In the genomic region with DNA sequence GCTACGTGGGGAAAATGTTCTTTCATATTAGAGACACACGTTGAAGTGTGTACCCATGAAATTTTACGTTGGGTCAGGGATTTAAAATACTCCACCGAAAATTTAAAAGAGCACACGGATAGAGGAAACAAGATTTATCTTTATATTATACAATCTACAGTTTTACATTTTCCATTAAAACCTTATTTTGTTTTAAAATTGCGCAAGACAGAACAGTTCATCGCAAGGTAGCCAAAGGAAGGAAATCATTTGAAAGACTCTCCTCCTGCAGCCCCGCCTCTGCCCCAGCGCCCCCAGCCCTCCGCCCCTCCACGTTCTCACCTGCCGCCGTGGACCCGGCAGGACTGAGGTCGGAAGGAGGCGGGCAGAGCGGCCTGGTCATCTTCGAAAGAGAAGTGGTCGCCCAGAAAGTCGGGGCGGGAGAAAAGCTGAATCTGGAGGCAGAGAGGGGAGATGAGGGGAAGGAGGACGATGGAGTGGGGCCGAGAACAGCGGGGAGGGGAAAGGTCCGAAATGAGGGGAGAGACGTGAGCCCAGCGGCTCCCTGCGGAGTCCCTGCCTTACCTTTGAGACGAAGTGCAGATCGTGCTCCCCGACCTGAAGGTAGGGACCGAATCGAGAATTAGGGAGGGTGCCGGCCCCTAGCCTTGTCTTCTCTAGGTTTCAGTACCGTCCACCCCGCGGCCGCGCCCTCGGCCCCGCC, we compare ENCODE assay signal across 9 cellular contexts. TPM values are rescaled to one million over a fixed set of nuclear protein-coding genes. Genes with fewer than 3 reads are reported as not detected.
DNase-seq lines count a peak whose midpoint lies in the region; ATAC-seq, FAIRE-seq and TF ChIP-seq lines count a peak whose summit lies in the region.
"Had no signal": no experiment of that assay in that cellular context is flagged by ENCODE, and none has a peak within 500 bp of the region (broad histone marks: within the 10 kb centered on the region; RNA-seq: fewer than 3 reads in every experiment).

No MANE protein-coding gene starts in this region.

- no peaks in the 10 kb centered on the region for H3K79me1 ChIP-seq in H1 (ENCODE audit: low read depth, low read length)

- H3K4me3 ChIP-seq in GM12875 (ENCODE audit: low read depth, low read length): peak overlapping the region; percentile 48
- peak overlapping the region; percentile 55 to 86 (median 68) for H3K4me3 ChIP-seq in H1 (ENCODE audit: extremely low read depth in 1 of 4, insufficient read depth in 2 of 4, low read depth in 3 of 4, low read length in 4 of 4)

- no peaks in the 10 kb centered on the region for H3K79me2 ChIP-seq in H1 (ENCODE audit: control insufficient read depth in 1 of 2, insufficient read depth in 2 of 2, low read length in 2 of 2)

- H3K18ac ChIP-seq in H1 (ENCODE audit: extremely low read depth, low read length): no peak overlapping the region; the same call in 1 of the 2 replicates

- H4K5ac ChIP-seq in H1 (ENCODE audit: insufficient read length, low read depth, low read length): peak overlapping the region; percentile 28

- H2BK120ac ChIP-seq in H1 (replicated peaks; ENCODE audit: low read depth, low read length): no peak overlapping the region

- peak overlapping the region; percentile 74; the same call in 1 of the 2 replicates for H3K27ac ChIP-seq in H1 (ENCODE audit: low read depth, low read length)

- H4K91ac ChIP-seq in H1 (replicated peaks; ENCODE audit: insufficient read length, low read length): no peak overlapping the region

- peaks cover 0 to 9% (median 6%) of the 10 kb centered on the region in 4 experiments; a peak in 6 of 8 replicates for H3K36me3 ChIP-seq in H1 (ENCODE audit: control insufficient read depth in 2 of 4, insufficient read depth in 4 of 4, low read length in 3 of 4)

- H3K9me3 Mint-ChIP-seq in neural crest cell: no peaks in the 10 kb centered on the region

- TF ChIP-seq EP300 in H1 (IDR thresholded peaks at IDR 0.05; ENCODE audit: borderline replicate concordance in 1 of 2, low read depth in 2 of 2, low read length in 2 of 2): no peak

- H3K9me3 ChIP-seq in H1 (ENCODE audit: insufficient read depth in 2 of 2, low read depth in 1 of 2, low read length in 1 of 2): no peaks in the 10 kb centered on the region

- no peak overlapping the region for H2AK5ac ChIP-seq in H1 (ENCODE audit: low read depth, low read length)

- no peak for ATAC-seq in GM19455 (IDR thresholded peaks at IDR 0.05; ENCODE audit: unreplicated experiment)

- no peak overlapping the region for H3K56ac ChIP-seq in H1 (replicated peaks; ENCODE audit: insufficient read length, low read depth, low read length)

- WGBS in H1 (ENCODE audit: extremely low coverage in 1 of 2, insufficient coverage in 1 of 2, insufficient read length in 1 of 2, insufficient replicate concordance in 2 of 2, low coverage in 1 of 2, low lambda C conversion rate in 2 of 2, missing lambda C conversion rate in 1 of 2), 2 experiments: 6% methylated on average over 30 of the region's 41 CpGs; no CpG with 5 or more reads in 1 of the 2 experiments

- H3K14ac ChIP-seq in H1 (ENCODE audit: insufficient read length): no peak overlapping the region

- H3K23ac ChIP-seq in H1 (ENCODE audit: insufficient read length): no peak overlapping the region

- DNase-seq in NCI-H2171 (lab: John Stamatoyannopoulos, UW) (peak; percentile 22), H1 (ENCODE audit: low read depth in 1 of 2, low spot score in 2 of 2) (no peak), neural crest cell (ENCODE audit: low read depth, low spot score) (no peak), NCI-H774 (lab: John Stamatoyannopoulos, UW) (no peak), HuH-7.5 (ENCODE audit: low spot score) (no peak), NCI-H1048 (lab: John Stamatoyannopoulos, UW) (no peak)

- peak overlapping the region; percentile 92 to 99 for H3K4me2 ChIP-seq in H1 (ENCODE audit: insufficient read depth in 1 of 2, low read depth in 2 of 2, low read length in 2 of 2)

- FAIRE-seq in H1 (lab: Jason Lieb, UNC): no peak

- H3K4me1 Mint-ChIP-seq in neural crest cell: peaks cover 21% of the 10 kb centered on the region

- TF ChIP-seq POLR2A in H1 (IDR thresholded peaks at IDR 0.05; ENCODE audit: control extremely low read depth in 1 of 2, low read depth in 2 of 2, low read length in 2 of 2): peak in 1 of 2 experiments; percentile 55; a peak in 1 of 3 replicates

- CTCF ChIA-PET in H1 (lab: Charles Lee; ENCODE audit: partially characterized antibody): interaction anchor here (0.6 to 57.0 kb wide), 8 partner anchors 10 to 527 kb away, joined by 3 to 1530 read pairs (median 4); a partner anchor contains a TSS

- H4K20me1 ChIP-seq in H1 (replicated peaks in 1 of 2; ENCODE audit: control insufficient read depth in 1 of 2, insufficient read depth in 2 of 2, low read length in 2 of 2): no peaks in the 10 kb centered on the region

- no peak overlapping the region for H2BK20ac ChIP-seq in H1 (ENCODE audit: low read length)

- H3K4me3 Mint-ChIP-seq in neural crest cell: peak overlapping the region; percentile 87

- H3K4me1 ChIP-seq in H1 (replicated peaks in 1 of 4; ENCODE audit: control insufficient read depth in 3 of 4, insufficient read depth in 4 of 4, low read length in 3 of 4): peaks cover 3 to 12% (median 6%) of the 10 kb centered on the region in 4 experiments

- peak overlapping the region; percentile 72; the same call in 1 of the 2 replicates for H2AFZ ChIP-seq in H1 (ENCODE audit: low read length)

- peaks cover 0 to 11% (median 5%) of the 10 kb centered on the region in 4 experiments; a peak in 5 of 7 replicates for H3K27me3 ChIP-seq in H1 (replicated peaks in 1 of 4; ENCODE audit: control insufficient read depth in 3 of 4, extremely low read depth in 1 of 4, insufficient read depth in 3 of 4, low read length in 3 of 4)

- peaks cover 16% of the 10 kb centered on the region for H3K27me3 Mint-ChIP-seq in neural crest cell (ENCODE audit: low read depth)

- H3K23me2 ChIP-seq in H1 (ENCODE audit: low read depth, low read length): peaks cover 8% of the 10 kb centered on the region; the same call in 1 of the 2 replicates

- no peaks in the 10 kb centered on the region for H3K36me3 Mint-ChIP-seq in neural crest cell (ENCODE audit: low read depth)

- peak overlapping the region; percentile 6 to 71 (median 52) for H3K9ac ChIP-seq in H1 (replicated peaks in 1 of 4; ENCODE audit: extremely low read depth in 1 of 4, low read depth in 3 of 4, low read length in 3 of 4)

- no peak overlapping the region for H4K8ac ChIP-seq in H1 (ENCODE audit: extremely low read depth, insufficient read depth, low read length)

- TF ChIP-seq CTCF in GM12875 (IDR thresholded peaks at IDR 0.05; ENCODE audit: borderline replicate concordance, insufficient read depth, low read depth, low read length) (no peak), H1 (IDR thresholded peaks at IDR 0.05; ENCODE audit: control extremely low read depth in 1 of 3, insufficient read depth in 1 of 3, low read depth in 1 of 3, low read length in 3 of 3) (no peak), neural crest cell (conservative IDR thresholded peaks at IDR 0.05) (no peak)

- H3K4ac ChIP-seq in H1 (replicated peaks; ENCODE audit: insufficient read length, low read depth, low read length): no peak overlapping the region

- no peak overlapping the region for H3K27ac Mint-ChIP-seq in neural crest cell (ENCODE audit: unreplicated experiment)

- H2BK5ac ChIP-seq in H1 (ENCODE audit: low read depth, low read length): no peak overlapping the region; the same call in 1 of the 2 replicates

- POLR2A ChIA-PET in H1 (lab: Charles Lee; ENCODE audit: partially characterized antibody): interaction anchor here (0.6 to 6.1 kb wide), 18 partner anchors 13 to 445 kb away, joined by 3 to 44 read pairs (median 4); a partner anchor contains a TSS

- H2BK15ac ChIP-seq in H1 (ENCODE audit: low read length): no peak overlapping the region

- H2BK12ac ChIP-seq in H1 (ENCODE audit: low read depth, low read length): no peak overlapping the region

- no peak for TF ChIP-seq RAD21 in H1 (IDR thresholded peaks at IDR 0.05 in 1 of 2, conservative IDR thresholded peaks at IDR 0.05 in 1 of 2; ENCODE audit: low read depth in 2 of 2, low read length in 2 of 2)

RNA-seq across cellular contexts. Expression of a gene that starts 18.0 kb away (rescaled TPM):
- total RNA-seq in H1 (2021; fragmentation: NEBNext Ultra II Directional; extraction: Animal tissue kit (Norgen Biotek cat#: 25700)): 17.0 and 22.2 TPM in 2 replicates
- 14.2 and 22.1 TPM in 2 replicates for polyA plus RNA-seq in H1 (2011; rRNA removed)
- polyA plus RNA-seq in H1 (2011; cell fraction: cytosol; rRNA removed): 16.1 TPM
- 35.5 TPM for polyA plus RNA-seq in H1 (2011; cell fraction: nucleus; rRNA removed)
- 11.8 to 18.8 TPM (median 17.2 TPM) in 4 replicates for polyA plus RNA-seq in H1 (2012, experiment 1 of 2)
- 11.2 TPM for polyA plus RNA-seq in H1 (2012, experiment 2 of 2)
- polyA plus RNA-seq in H1 (2013, experiment 1 of 2): 7.4 TPM
- polyA plus RNA-seq in H1 (2013, experiment 2 of 2): 7.6 TPM
- polyA minus RNA-seq in H1 (2011; rRNA and poly(A)+ RNA removed): 6.0 and 7.1 TPM in 2 replicates
- polyA minus RNA-seq in H1 (2011; cell fraction: cytosol; rRNA and poly(A)+ RNA removed): 11.9 TPM
- polyA minus RNA-seq in H1 (2011; cell fraction: nucleus; rRNA and poly(A)+ RNA removed): 11.7 TPM
- total RNA-seq in neural crest cell: 3.8 and 6.3 TPM in 2 replicates
- total RNA-seq: SK-MEL-5 had no signal

RNA-seq across cellular contexts. Expression of a gene that starts 18.2 kb away (rescaled TPM):
- 2.4 TPM in 1 of 2 replicates, not detected in the other for total RNA-seq in H1 (2021; fragmentation: NEBNext Ultra II Directional; extraction: Animal tissue kit (Norgen Biotek cat#: 25700))
- polyA plus RNA-seq in H1 (2011; rRNA removed): 2.7 and 3.1 TPM in 2 replicates
- 3.6 TPM for polyA plus RNA-seq in H1 (2011; cell fraction: cytosol; rRNA removed)
- polyA plus RNA-seq in H1 (2011; cell fraction: nucleus; rRNA removed): 2.0 TPM
- 1.9 to 5.6 TPM (median 3.4 TPM) in 4 replicates for polyA plus RNA-seq in H1 (2012, experiment 1 of 2)
- polyA plus RNA-seq in H1 (2012, experiment 2 of 2): 11.0 TPM
- 9.0 TPM for polyA plus RNA-seq in H1 (2013, experiment 1 of 2)
- 8.5 TPM for polyA plus RNA-seq in H1 (2013, experiment 2 of 2)
- 0.59 and 2.0 TPM in 2 replicates for polyA minus RNA-seq in H1 (2011; rRNA and poly(A)+ RNA removed)
- polyA minus RNA-seq in H1 (2011; cell fraction: cytosol; rRNA and poly(A)+ RNA removed): not detected
- not detected for polyA minus RNA-seq in H1 (2011; cell fraction: nucleus; rRNA and poly(A)+ RNA removed)
- not detected in 2 replicates for total RNA-seq in neural crest cell
- total RNA-seq: SK-MEL-5 had no signal

RNA-seq across cellular contexts. Expression of a gene that starts 29.5 kb away (rescaled TPM):
- total RNA-seq in H1 (2021; fragmentation: NEBNext Ultra II Directional; extraction: Animal tissue kit (Norgen Biotek cat#: 25700)): 6.1 and 6.3 TPM in 2 replicates
- 10.4 and 14.8 TPM in 2 replicates for polyA plus RNA-seq in H1 (2011; rRNA removed)
- polyA plus RNA-seq in H1 (2011; cell fraction: cytosol; rRNA removed): 15.3 TPM
- 42.2 TPM for polyA plus RNA-seq in H1 (2011; cell fraction: nucleus; rRNA removed)
- polyA plus RNA-seq in H1 (2012, experiment 1 of 2): 9.8 to 12.4 TPM (median 11.7 TPM) in 4 replicates
- 10.1 TPM for polyA plus RNA-seq in H1 (2012, experiment 2 of 2)
- polyA plus RNA-seq in H1 (2013, experiment 1 of 2): 6.9 TPM
- polyA plus RNA-seq in H1 (2013, experiment 2 of 2): 6.1 TPM
- 7.2 and 7.3 TPM in 2 replicates for polyA minus RNA-seq in H1 (2011; rRNA and poly(A)+ RNA removed)
- 4.2 TPM for polyA minus RNA-seq in H1 (2011; cell fraction: cytosol; rRNA and poly(A)+ RNA removed)
- polyA minus RNA-seq in H1 (2011; cell fraction: nucleus; rRNA and poly(A)+ RNA removed): 14.1 TPM
- total RNA-seq in neural crest cell: 33.5 and 35.5 TPM in 2 replicates

RNA-seq across cellular contexts. Expression of a gene that starts 36.6 kb away (rescaled TPM):
- total RNA-seq in H1 (2021; fragmentation: NEBNext Ultra II Directional; extraction: Animal tissue kit (Norgen Biotek cat#: 25700)): not detected in 2 replicates
- polyA plus RNA-seq in H1 (2011; rRNA removed): not detected in 2 replicates
- polyA plus RNA-seq in H1 (2011; cell fraction: cytosol; rRNA removed): not detected
- polyA plus RNA-seq in H1 (2011; cell fraction: nucleus; rRNA removed): not detected
- polyA plus RNA-seq in H1 (2012, experiment 1 of 2): not detected in 4 replicates
- polyA plus RNA-seq in H1 (2012, experiment 2 of 2): not detected
- not detected for polyA plus RNA-seq in H1 (2013, experiment 1 of 2)
- not detected for polyA plus RNA-seq in H1 (2013, experiment 2 of 2)
- not detected in 2 replicates for polyA minus RNA-seq in H1 (2011; rRNA and poly(A)+ RNA removed)
- not detected for polyA minus RNA-seq in H1 (2011; cell fraction: cytosol; rRNA and poly(A)+ RNA removed)
- not detected for polyA minus RNA-seq in H1 (2011; cell fraction: nucleus; rRNA and poly(A)+ RNA removed)
- not detected in 2 replicates for total RNA-seq in neural crest cell
- total RNA-seq: SK-MEL-5 had no signal

RNA-seq across cellular contexts. Expression of a gene that starts 56.0 kb away (rescaled TPM):
- 77.8 and 84.4 TPM in 2 replicates for total RNA-seq in H1 (2021; fragmentation: NEBNext Ultra II Directional; extraction: Animal tissue kit (Norgen Biotek cat#: 25700))
- polyA plus RNA-seq in H1 (2011; rRNA removed): 107 and 120 TPM in 2 replicates
- 40.4 TPM for polyA plus RNA-seq in H1 (2011; cell fraction: cytosol; rRNA removed)
- polyA plus RNA-seq in H1 (2011; cell fraction: nucleus; rRNA removed): 52.7 TPM
- polyA plus RNA-seq in H1 (2012, experiment 1 of 2): 105 to 143 TPM (median 123 TPM) in 4 replicates
- 118 TPM for polyA plus RNA-seq in H1 (2012, experiment 2 of 2)
- polyA plus RNA-seq in H1 (2013, experiment 1 of 2): 78.7 TPM
- 82.7 TPM for polyA plus RNA-seq in H1 (2013, experiment 2 of 2)
- polyA minus RNA-seq in H1 (2011; rRNA and poly(A)+ RNA removed): 49.1 and 61.0 TPM in 2 replicates
- 55.9 TPM for polyA minus RNA-seq in H1 (2011; cell fraction: cytosol; rRNA and poly(A)+ RNA removed)
- 46.7 TPM for polyA minus RNA-seq in H1 (2011; cell fraction: nucleus; rRNA and poly(A)+ RNA removed)
- 97.9 and 100 TPM in 2 replicates for total RNA-seq in neural crest cell
